Comparison of ENCODE assay signal across 2 cellular contexts in genomic region chr10:125909491-125909890, GRCh38. TPM values are rescaled to one million over a fixed set of nuclear protein-coding genes. Genes with fewer than 3 reads are reported as not detected.
"Had no signal": no experiment of that assay in that cellular context is flagged by ENCODE, and none has a peak within 500 bp of the region (broad histone marks: within the 10 kb centered on the region; RNA-seq: fewer than 3 reads in every experiment).

No MANE protein-coding gene starts in this region.

RNA-seq across cellular contexts. Expression of gene FANK1, which starts 13.1 kb away (rescaled TPM):
- total RNA-seq: HepG2 had no signal
- polyA plus RNA-seq: IgD-negative memory B cell had no signal
